Comparison of ENCODE assay signal across 11 cellular contexts in the genomic region with DNA sequence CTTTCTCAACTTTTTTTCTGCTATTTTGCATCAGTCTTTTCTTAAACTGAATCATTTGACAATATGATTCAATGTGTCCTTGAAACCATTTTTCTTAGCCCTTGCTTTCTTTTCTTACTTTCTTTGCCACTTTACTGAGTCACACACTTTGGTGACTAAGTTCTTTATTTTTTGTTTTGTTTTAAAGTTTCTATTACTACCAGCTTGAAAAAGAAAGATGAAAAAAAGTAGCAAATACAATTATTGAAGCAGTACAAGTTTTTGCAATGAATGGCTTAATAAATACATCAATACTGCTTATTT.
A peak's percentile ranks its signal among the peaks of the same experiment; 100 is the strongest.
DNase-seq lines count a peak whose midpoint lies in the region; ATAC-seq, FAIRE-seq and TF ChIP-seq lines count a peak whose summit lies in the region.
"Had no signal": no experiment of that assay in that cellular context is flagged by ENCODE, and none has a peak within 500 bp of the region (broad histone marks: within the 10 kb centered on the region; RNA-seq: fewer than 3 reads in every experiment).

No MANE protein-coding gene starts in this region.

- no peaks in the 10 kb centered on the region for H3K27me3 ChIP-seq in right cardiac atrium (ENCODE audit: control insufficient read depth, insufficient read depth)
- no peaks in the 10 kb centered on the region for H3K27me3 ChIP-seq in left ventricle myocardium inferior (ENCODE audit: low read depth)
- H3K27me3 ChIP-seq: hepatocyte had no signal

- intact Hi-C loops in right cardiac atrium (cut with DNase I), result no loop called here
- intact Hi-C loops in left ventricle myocardium inferior (cut with micrococcal nuclease), result no loop called here

- ATAC-seq in GM21576 (IDR thresholded peaks at IDR 0.05; ENCODE audit: unreplicated experiment) (peak; percentile 25), right cardiac atrium (no peak)
- ATAC-seq: HCT116 had no signal

- H3K36me3 ChIP-seq in left ventricle myocardium inferior, result no peaks in the 10 kb centered on the region

- H3K4me1 ChIP-seq in right cardiac atrium (ENCODE audit: control insufficient read depth, insufficient read depth, low read length) (no peaks in the 10 kb centered on the region), left ventricle myocardium inferior (no peaks in the 10 kb centered on the region)

- H3K27ac ChIP-seq in right cardiac atrium (ENCODE audit: low read length) (no peak overlapping the region), left ventricle myocardium inferior (replicated peaks) (no peak overlapping the region)
- H3K27ac ChIP-seq: hepatocyte had no signal

- H3K4me3 ChIP-seq in fibroblast of pulmonary artery (replicated peaks; ENCODE audit: low read depth, low read length) (no peak overlapping the region), right cardiac atrium (ENCODE audit: low read length) (no peak overlapping the region), left ventricle myocardium inferior (no peak overlapping the region)
- H3K4me3 ChIP-seq: hepatocyte had no signal

- FAIRE-seq in RCC 7860 (lab: Jason Lieb, UNC), result peak; percentile 39

- TF ChIP-seq CTCF in fibroblast of pulmonary artery (IDR thresholded peaks at IDR 0.05; ENCODE audit: low read length, missing control alignments) (no peak), left ventricle myocardium inferior (IDR thresholded peaks at IDR 0.05; ENCODE audit: borderline replicate concordance) (no peak)

- DNase-seq in AG20443 (ENCODE audit: low spot score) (peak; percentile 31), RCC 7860 (ENCODE audit: low spot score) (no peak), fibroblast of pulmonary artery (ENCODE audit: low read depth) (peak; percentile 14), SIG-M5 treated with dmso at 0.1 percent for 504 hours (lab: John Stamatoyannopoulos, UW; ENCODE audit: unreplicated experiment) (no peak), right cardiac atrium (no peak), left ventricle myocardium inferior (no peak), GM19238 (ENCODE audit: insufficient read length, low spot score) (no peak)
- DNase-seq: NCI-H2227 treated with DMSO at 0.1 percent for 48 hours had no signal

- H3K9me3 ChIP-seq in right cardiac atrium (ENCODE audit: control insufficient read depth, low read length) (no peaks in the 10 kb centered on the region), left ventricle myocardium inferior (replicated peaks) (no peaks in the 10 kb centered on the region)

Comparison
In these comparisons a context has a peak if more than half of its experiments do, and no peak if none do; other contexts are left out.
1. DNase-seq: peak in AG20443 (single experiment) and fibroblast of pulmonary artery (single experiment); none in RCC 7860 (single experiment), SIG-M5 treated with dmso at 0.1 percent for 504 hours (single experiment), right cardiac atrium (0 of 3), left ventricle myocardium inferior (single experiment) and GM19238 (single experiment).